ENCODE assay signal across 26 cellular contexts in the genomic region with DNA sequence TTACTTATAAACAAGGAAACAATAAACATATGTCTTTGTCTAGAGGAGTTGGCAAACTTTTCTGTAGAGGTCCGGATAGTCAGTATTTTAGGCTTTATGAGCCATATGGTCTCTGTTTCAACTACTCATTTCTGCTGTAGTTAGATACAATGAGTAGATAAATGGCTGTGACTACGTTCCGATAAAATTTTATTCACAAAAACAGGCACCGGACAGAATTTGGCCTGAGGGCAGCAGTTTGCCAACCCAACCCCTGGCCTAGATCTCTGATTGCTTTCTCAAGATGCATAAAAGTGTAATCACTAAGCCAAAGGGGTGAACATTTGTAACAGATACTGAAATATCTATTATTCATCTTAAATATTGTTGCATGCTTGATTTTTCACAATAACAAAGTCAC.
"Had no signal": no experiment of that assay in that cellular context is flagged by ENCODE, and none has a peak within 500 bp of the region (broad histone marks: within the 10 kb centered on the region; RNA-seq: fewer than 3 reads in every experiment).

No MANE protein-coding gene starts in this region.

- H3K9me3 ChIP-seq: neutrophil, ovary, psoas muscle, right lobe of liver, sigmoid colon, stomach, thoracic aorta, thyroid gland, tibial nerve, upper lobe of right lung, uterus had no signal

- DNase-seq: naive thymus-derived CD8-positive, alpha-beta T cell; nephron progenitor cell; nucleus accumbens; ovary; posterior cingulate gyrus; psoas muscle; right cardiac atrium; right lobe of liver; sigmoid colon; small intestine; stimulated activated CD4-positive, alpha-beta T cell treated with anti-CD3 and anti-CD28 coated beads, Interleukin-15, amount 100 ng/mL, for 24 hours; stimulated activated CD4-positive, alpha-beta T cell treated with anti-CD3 and anti-CD28 coated beads, Interleukin-2, amount 100 ng/mL, for 24 hours; stimulated activated CD4-positive, alpha-beta T cell treated with anti-CD3 and anti-CD28 coated beads, Interleukin-2, amount 100 ng/mL, for 48 hours; stimulated activated CD4-positive, alpha-beta T cell treated with anti-CD3 and anti-CD28 coated beads, Interleukin-4, amount 100 ng/mL, for 24 hours; stimulated activated naive B cell treated with anti-CD40 and anti-IgM and Interleukin-4, amounts not matched to agents 10 μg/mL and 1 μg/mL and 100 μg/mL, for 72 hours; stimulated activated naive CD4-positive, alpha-beta T cell treated with Interleukin-2 at 50 U/mL for 16 hours; stomach; thyroid gland; upper lobe of right lung; uterus had no signal

- H2AFZ ChIP-seq: parathyroid adenoma had no signal

- H3K36me3 ChIP-seq: neutrophil, ovary, right lobe of liver, sigmoid colon, stomach, thoracic aorta, thyroid gland, tibial nerve, upper lobe of right lung, uterus had no signal

- H3K27me3 ChIP-seq: neutrophil, ovary, right lobe of liver, sigmoid colon, stomach, thyroid gland, tibial nerve, upper lobe of right lung, uterus had no signal

- H3K4me3 ChIP-seq: ovary, psoas muscle, right lobe of liver, sigmoid colon, stomach, thoracic aorta, thyroid gland, tibial nerve, upper lobe of right lung, uterus had no signal

- H3K79me2 ChIP-seq: parathyroid adenoma had no signal

- H3K27ac ChIP-seq: neutrophil, ovary, parathyroid adenoma, right lobe of liver, sigmoid colon, stomach, thoracic aorta, thyroid gland, tibial nerve, upper lobe of right lung, uterus had no signal

- ATAC-seq: naive thymus-derived CD8-positive, alpha-beta T cell; natural killer cell treated with Interleukin-12 subunit alpha and Interleukin-12 subunit beta and Interleukin-15 and Interleukin-18, amount 100 ng/mL, for 72 hours; right cardiac atrium; right lobe of liver; stimulated activated effector memory CD8-positive, alpha-beta T cell treated with anti-CD3 and anti-CD28 coated beads, Interleukin-12 subunit alpha, Interleukin-12 subunit beta, amount 100 ng/mL, for 72 hours; stimulated activated naive B cell treated with anti-CD40 and anti-IgM and Interleukin-4, amounts not matched to agents 10 μg/mL and 1 μg/mL and 100 μg/mL, for 72 hours; upper lobe of right lung had no signal

- H3K4me1 ChIP-seq: parathyroid adenoma, psoas muscle, right lobe of liver, sigmoid colon, stomach, tibial nerve, upper lobe of right lung, uterus had no signal

- H3K9ac ChIP-seq: parathyroid adenoma had no signal

- FAIRE-seq: small intestine had no signal
